11 cellular contexts compared by ENCODE assay signal in the genomic region with DNA sequence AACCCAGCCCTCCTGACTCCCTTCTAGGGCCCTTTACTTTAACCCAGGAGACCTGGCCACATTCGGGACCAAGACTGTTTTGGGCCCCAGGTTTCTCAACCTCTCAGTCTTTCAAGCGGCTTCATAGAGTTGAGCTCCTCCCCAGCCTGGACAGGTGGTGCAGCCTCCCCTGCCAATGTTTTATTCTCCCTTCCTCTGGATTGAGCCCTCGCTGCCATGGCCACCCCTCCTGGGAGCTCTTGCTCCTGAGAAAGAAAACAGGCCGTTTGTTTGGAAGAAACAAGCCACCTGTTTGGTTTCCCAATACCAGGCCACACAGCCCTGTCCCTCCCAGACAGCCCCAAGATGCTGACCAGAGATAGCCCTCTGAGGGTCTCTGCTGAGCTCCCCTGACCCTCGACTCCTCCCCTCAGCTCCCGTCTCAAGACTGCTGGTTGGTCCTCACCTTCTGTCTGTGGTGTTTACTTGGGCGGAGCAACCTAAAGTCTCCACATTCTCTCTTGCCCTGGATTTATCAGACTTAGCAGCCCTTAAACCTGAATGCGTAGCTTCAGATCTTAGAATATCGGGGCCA. TPM values are rescaled to one million over a fixed set of nuclear protein-coding genes. Genes with fewer than 3 reads are reported as not detected.
DNase-seq lines count a peak whose midpoint lies in the region; ATAC-seq and TF ChIP-seq lines count a peak whose summit lies in the region.
"Had no signal": no experiment of that assay in that cellular context is flagged by ENCODE, and none has a peak within 500 bp of the region (broad histone marks: within the 10 kb centered on the region; RNA-seq: fewer than 3 reads in every experiment).

No MANE protein-coding gene starts in this region.

- H2BK20ac ChIP-seq in IMR-90 (ENCODE audit: low read depth, low read length), result peak overlapping the region; percentile 83

- intact Hi-C loops in Caco-2 (cut with micrococcal nuclease; ENCODE audit: unreplicated experiment) (no loop called here), IMR-90 (cut with micrococcal nuclease) (no loop called here), ovary (cut with DNase I) (loop anchor here in 3 of 4 donors (5.0 to 10.0 kb wide), 3 partner anchors 48 to 105 kb away; no protein-coding TSS in a partner anchor)

- DNase-seq in Caco-2 (no peak), IMR-90 (no peak), cerebellar cortex (ENCODE audit: low spot score) (peak; percentile 76), ovary (peak in 1 of 5 donors; percentile 26), Kasumi-1 (lab: John Stamatoyannopoulos, UW) (no peak)
- DNase-seq: foreskin melanocyte, NCI-H2227 treated with DMSO at 0.1 percent for 48 hours, SJCRH30 had no signal

- peak overlapping the region; percentile 90 for H3K23ac ChIP-seq in IMR-90 (ENCODE audit: low read depth, low read length)

- peaks cover 31% of the 10 kb centered on the region for H3K9me1 ChIP-seq in IMR-90 (ENCODE audit: insufficient read depth, low read length)

- WGBS in IMR-90 (ENCODE audit: extremely low coverage in 2 of 2, insufficient read length in 1 of 2), 2 experiments, result 75% methylated on average over 3 of the region's 9 CpGs; no CpG with 5 or more reads in 1 of the 2 experiments
- WGBS in ovary, 3 donors, result 50 to 76% (median 66%) methylated on average over 9 of the region's 9 CpGs

- in situ Hi-C loops in IMR-90 (cut with MboI; ENCODE audit: low sequenced_read_pairs), result loop anchor here (10.0 kb wide), 1 partner anchor 268 kb away; no protein-coding TSS in a partner anchor

- peak overlapping the region; percentile 83; the same call in 2 of the 3 replicates for H2BK15ac ChIP-seq in IMR-90 (ENCODE audit: low read depth, low read length)

- H3K14ac ChIP-seq in IMR-90 (replicated peaks; ENCODE audit: low read depth, low read length), result peak overlapping the region; percentile 81

- no peak overlapping the region for H3K4me3 Mint-ChIP-seq in Caco-2 (ENCODE audit: unreplicated experiment)
- H3K4me3 Mint-ChIP-seq: stimulated activated effector memory CD8-positive, alpha-beta T cell treated with anti-CD3 and anti-CD28 coated beads, Interleukin-12 subunit alpha, Interleukin-12 subunit beta, amount 100 ng/mL, for 72 hours had no signal

- TF ChIP-seq CTCF in Caco-2 (IDR thresholded peaks at IDR 0.05; ENCODE audit: insufficient read depth in 1 of 2, low read depth in 1 of 2, low read length in 1 of 2, severe bottlenecking in 1 of 2, unreplicated experiment in 1 of 2) (no peak), IMR-90 (conservative IDR thresholded peaks at IDR 0.05; ENCODE audit: low read depth, low read length) (no peak), ovary (IDR thresholded peaks at IDR 0.05) (no peak)

- H3K79me1 ChIP-seq in IMR-90 (ENCODE audit: low read depth in 1 of 2, low read length in 2 of 2), result peaks cover 45 to 71% of the 10 kb centered on the region in 2 experiments

- peaks cover 16% of the 10 kb centered on the region for H3K4me1 Mint-ChIP-seq in Caco-2 (ENCODE audit: low read depth, unreplicated experiment)

- H2BK120ac ChIP-seq in IMR-90 (ENCODE audit: low read depth, low read length), result peak overlapping the region; percentile 90

- dilution Hi-C loops in IMR-90 (cut with HindIII; ENCODE audit: low sequenced_read_pairs, unreplicated experiment), result no loop called here

- peak overlapping the region; percentile 86 for H4K91ac ChIP-seq in IMR-90 (ENCODE audit: insufficient read depth, low read depth, low read length)

- no TSS peak for BruUV-seq in Caco-2 (replicated peaks; lab: Mats Ljungman, UMichigan)
- no TSS peak for BruUV-seq in IMR-90 (replicated peaks; lab: Mats Ljungman, UMichigan)

- H3K36me3 Mint-ChIP-seq in Caco-2 (ENCODE audit: insufficient read depth, unreplicated experiment), result peaks cover 9% of the 10 kb centered on the region
- H3K36me3 Mint-ChIP-seq: stimulated activated effector memory CD8-positive, alpha-beta T cell treated with anti-CD3 and anti-CD28 coated beads, Interleukin-12 subunit alpha, Interleukin-12 subunit beta, amount 100 ng/mL, for 72 hours had no signal

- H3K27ac ChIP-seq in IMR-90 (ENCODE audit: insufficient read depth, low read length) (peak overlapping the region; percentile 93), ovary (peak overlapping the region; percentile 23 to 94)
- H3K27ac ChIP-seq: SJCRH30 had no signal

- H3K27me3 ChIP-seq in Caco-2 (replicated peaks; ENCODE audit: control insufficient read depth, insufficient read depth, low read length) (no peaks in the 10 kb centered on the region), IMR-90 (ENCODE audit: control insufficient read depth, insufficient read depth, low read length) (no peaks in the 10 kb centered on the region), ovary (no peaks in the 10 kb centered on the region)
- H3K27me3 ChIP-seq: SJCRH30 had no signal

- no peaks in the 10 kb centered on the region for H3K27me3 Mint-ChIP-seq in Caco-2 (ENCODE audit: insufficient read depth, unreplicated experiment)

- TF ChIP-seq RAD21 in IMR-90 (IDR thresholded peaks at IDR 0.05; ENCODE audit: low read length), result no peak

- H3K18ac ChIP-seq in IMR-90 (ENCODE audit: low read depth, low read length), result peak overlapping the region; percentile 88; the same call in 1 of the 2 replicates

- peak overlapping the region; percentile 68 to 85; a peak in 3 of 4 replicates for H4K8ac ChIP-seq in IMR-90 (ENCODE audit: low read depth in 2 of 2, low read length in 2 of 2)

- no peak overlapping the region for H3K9ac ChIP-seq in IMR-90 (ENCODE audit: low read depth, low read length)

- H3K9me3 Mint-ChIP-seq in Caco-2 (ENCODE audit: unreplicated experiment), result no peaks in the 10 kb centered on the region
- H3K9me3 Mint-ChIP-seq: stimulated activated effector memory CD8-positive, alpha-beta T cell treated with anti-CD3 and anti-CD28 coated beads, Interleukin-12 subunit alpha, Interleukin-12 subunit beta, amount 100 ng/mL, for 72 hours had no signal

- no peak overlapping the region for H2BK5ac ChIP-seq in IMR-90 (ENCODE audit: low read depth, low read length, poor library complexity, severe bottlenecking)

- H2AK5ac ChIP-seq in IMR-90 (ENCODE audit: low read depth, low read length), result peak overlapping the region; percentile 93

- H2AFZ ChIP-seq in IMR-90 (replicated peaks; ENCODE audit: low read length, poor library complexity), result no peak overlapping the region

- H3K36me3 ChIP-seq in Caco-2 (ENCODE audit: control insufficient read depth, insufficient read depth, low read length) (no peaks in the 10 kb centered on the region; the same call in 1 of the 2 replicates), IMR-90 (ENCODE audit: control insufficient read depth, insufficient read depth, low read length) (peaks cover 3% of the 10 kb centered on the region), ovary (no peaks in the 10 kb centered on the region)
- H3K36me3 ChIP-seq: SJCRH30 had no signal

- peak overlapping the region; percentile 5; the same call in 1 of the 2 replicates for H3K56ac ChIP-seq in IMR-90 (ENCODE audit: extremely low read depth, insufficient read depth, low read length)

- H3K9me3 ChIP-seq in Caco-2 (no peaks in the 10 kb centered on the region), IMR-90 (ENCODE audit: control insufficient read depth, insufficient read depth, low read length) (no peaks in the 10 kb centered on the region), ovary (no peaks in the 10 kb centered on the region)
- H3K9me3 ChIP-seq: SJCRH30 had no signal

- POLR2A ChIA-PET in Caco-2 (lab: Charles Lee), result no interaction called here
- POLR2A ChIA-PET in IMR-90 (lab: Charles Lee; ENCODE audit: unreplicated experiment), result no interaction called here

- peak overlapping the region; percentile 19; the same call in 1 of the 2 replicates for H4K5ac ChIP-seq in IMR-90 (ENCODE audit: low read depth, low read length)

- peaks cover 9% of the 10 kb centered on the region for H4K20me1 ChIP-seq in IMR-90 (ENCODE audit: insufficient read depth, low read length)

- H3K4me2 ChIP-seq in IMR-90 (ENCODE audit: low read depth, low read length), result no peak overlapping the region

- no peak for TF ChIP-seq POLR2A in IMR-90 (IDR thresholded peaks at IDR 0.05; ENCODE audit: low read depth, low read length)
- no peak for TF ChIP-seq POLR2A in ovary (IDR thresholded peaks at IDR 0.05)

- CTCF ChIA-PET in Caco-2 (lab: Charles Lee), result interaction anchor here (0.5 kb wide), 1 partner anchor 302 kb away, joined by 7 read pairs; no protein-coding TSS in a partner anchor
- CTCF ChIA-PET in IMR-90 (lab: Yijun Ruan, JAX), result interaction anchor here (0.7 to 1.1 kb wide), 2 partner anchors 44 to 56 kb away, joined by 3 to 4 read pairs; no protein-coding TSS in a partner anchor

- no peak for TF ChIP-seq EP300 in ovary (IDR thresholded peaks at IDR 0.05)

- H2AK9ac ChIP-seq in IMR-90 (replicated peaks; ENCODE audit: low read depth, low read length, poor library complexity), result peak overlapping the region; percentile 6

- H3K27ac Mint-ChIP-seq in Caco-2 (ENCODE audit: unreplicated experiment), result peak overlapping the region; percentile 35
- H3K27ac Mint-ChIP-seq: stimulated activated effector memory CD8-positive, alpha-beta T cell treated with anti-CD3 and anti-CD28 coated beads, Interleukin-12 subunit alpha, Interleukin-12 subunit beta, amount 100 ng/mL, for 72 hours had no signal

- H3K4me1 ChIP-seq in Caco-2 (peaks cover 43% of the 10 kb centered on the region), IMR-90 (ENCODE audit: control insufficient read depth, insufficient read depth, low read length) (peaks cover 41% of the 10 kb centered on the region), ovary (ENCODE audit: insufficient read depth) (peaks cover 29% of the 10 kb centered on the region)

- peak overlapping the region; percentile 95 for H3K4ac ChIP-seq in IMR-90 (ENCODE audit: low read depth, low read length)

- H3K4me3 ChIP-seq in Caco-2 (ENCODE audit: low read depth, low read length) (no peak overlapping the region), IMR-90 (ENCODE audit: insufficient read depth, low read depth, low read length) (no peak overlapping the region), ovary (no peak overlapping the region)
- H3K4me3 ChIP-seq: SJCRH30 had no signal

- no peak for ATAC-seq in IMR-90 (ENCODE audit: low read depth)
- no peak for ATAC-seq in HG03139 (IDR thresholded peaks at IDR 0.05; ENCODE audit: unreplicated experiment)
- no peak for ATAC-seq in GM21619 (IDR thresholded peaks at IDR 0.05; ENCODE audit: unreplicated experiment)
- ATAC-seq: stimulated activated effector memory CD8-positive, alpha-beta T cell treated with anti-CD3 and anti-CD28 coated beads, Interleukin-12 subunit alpha, Interleukin-12 subunit beta, amount 100 ng/mL, for 72 hours had no signal

TF ChIP-seq in IMR-90, 13 proteins besides CTCF, POLR2A, EP300 and RAD21 (continues in another document):
- no peak for TF ChIP-seq MAZ (IDR thresholded peaks at IDR 0.05; ENCODE audit: borderline replicate concordance, low read depth, low read length)
- TF ChIP-seq SMC3 (IDR thresholded peaks at IDR 0.05; ENCODE audit: low read depth, low read length), result no peak
- TF ChIP-seq BHLHE40 (IDR thresholded peaks at IDR 0.05; ENCODE audit: low read depth, low read length), result no peak
- no peak for TF ChIP-seq FOS (IDR thresholded peaks at IDR 0.05; ENCODE audit: low read depth, low read length)

RNA-seq across cellular contexts. Expression of a gene that starts 3.3 kb away (rescaled TPM):
- 24.7 and 25.0 TPM in 2 replicates for total RNA-seq in Caco-2 (2022)
- total RNA-seq in IMR-90 (2012; rRNA removed), result 2.7 and 3.6 TPM in 2 replicates
- 10.2 and 11.6 TPM in 2 replicates for polyA plus RNA-seq in IMR-90 (2012; rRNA removed)
- polyA plus RNA-seq in IMR-90 (2012; cell fraction: cytosol; rRNA removed), result 12.3 and 20.7 TPM in 2 replicates
- 8.6 and 13.7 TPM in 2 replicates for polyA plus RNA-seq in IMR-90 (2012; cell fraction: nucleus; rRNA removed; ENCODE audit: low replicate concordance)
- total RNA-seq in ovary, result 10 to 100 TPM; 17.2 to 38.5 (median 24.0) TPM
- 10 to 100 TPM in 1 of 2 donors, 1 to 10 TPM in 1; 9.4 to 19.4 TPM for polyA plus RNA-seq in ovary

Comparison
In these comparisons a context has a peak if more than half of its experiments do, and no peak if none do; other contexts are left out.
1. intact Hi-C loops: an anchor here in ovary (5.0 to 10.0 kb wide); none called in Caco-2 and IMR-90.